Comparison of ENCODE assay signal across 2 cellular contexts in genomic region chr18:76499021-76499420, GRCh38.
TF ChIP-seq lines count a peak whose summit lies in the region.

No MANE protein-coding gene starts in this region.

TF ChIP-seq in GM12878, 131 proteins besides CTCF, POLR2A, EP300 and RAD21:
- no peak for TF ChIP-seq PAX5 (IDR thresholded peaks at IDR 0.05; ENCODE audit: borderline replicate concordance, low read depth, low read length)
- peak; percentile 14; the same call in 1 of the 2 replicates for TF ChIP-seq ATF2 (IDR thresholded peaks at IDR 0.05; ENCODE audit: low read length)
- TF ChIP-seq NR2C2 (IDR thresholded peaks at IDR 0.05; ENCODE audit: borderline replicate concordance, control insufficient read depth, insufficient read length, low read depth) = no peak
- no peak for TF ChIP-seq ATF3 (IDR thresholded peaks at IDR 0.05; ENCODE audit: borderline replicate concordance, extremely low read depth, low read depth, low read length)

TF ChIP-seq in WTC11, 78 proteins besides CTCF, POLR2A, EP300 and RAD21:
- TF ChIP-seq OVOL2 (CRISPR knock-in tag; IDR thresholded peaks at IDR 0.05; ENCODE audit: borderline replicate concordance) = no peak
- TF ChIP-seq TP53 (CRISPR knock-in tag; IDR thresholded peaks at IDR 0.05) = no peak
- no peak for TF ChIP-seq E2F5 (CRISPR knock-in tag; IDR thresholded peaks at IDR 0.05)
